8 cellular contexts compared by ENCODE assay signal in genomic region chr11:44596541-44597276, GRCh38. TPM values are rescaled to one million over a fixed set of nuclear protein-coding genes. Genes with fewer than 3 reads are reported as not detected.
DNase-seq lines count a peak whose midpoint lies in the region; ATAC-seq and TF ChIP-seq lines count a peak whose summit lies in the region.

No MANE protein-coding gene starts in this region.

- no TSS peak for BruUV-seq in A673 (replicated peaks; lab: Mats Ljungman, UMichigan)

- no peak for TF ChIP-seq CTCF in cardiac muscle cell (IDR thresholded peaks at IDR 0.05; ENCODE audit: low read depth, low read length)
- no peak for TF ChIP-seq CTCF in A673 (conservative IDR thresholded peaks at IDR 0.05; ENCODE audit: low read depth, low read length)

- DNase-seq in activated CD4-positive, alpha-beta T cell treated with anti-CD3 and anti-CD28 coated beads, Interleukin-2, amount 50 U/mL, for 4 hours, result peak; percentile 55 to 59
- DNase-seq in cardiac muscle cell (ENCODE audit: low read depth in 1 of 2, low spot score in 1 of 2) (no peak), A673 (ENCODE audit: low spot score) (no peak), superior temporal gyrus (ENCODE audit: extremely low spot score) (no peak), SKM-1 treated with dmso at 0.1 percent for 144 hours (lab: John Stamatoyannopoulos, UW; ENCODE audit: unreplicated experiment) (no peak)
- peak; percentile 20 for DNase-seq in stimulated activated CD8-positive, alpha-beta memory T cell treated with anti-CD3 and anti-CD28 coated beads, Interleukin-15, amount 100 ng/mL, for 1 hour (ENCODE audit: low read depth)

- ATAC-seq in GM18517 (IDR thresholded peaks at IDR 0.05; ENCODE audit: unreplicated experiment) (peak; percentile 42), HG03095 (IDR thresholded peaks at IDR 0.05; ENCODE audit: unreplicated experiment) (peak; percentile 38)

- H3K36me3 ChIP-seq in cardiac muscle cell (no peaks in the 10 kb centered on the region), A673 (ENCODE audit: insufficient read depth, low read length, poor library complexity, severe bottlenecking) (no peaks in the 10 kb centered on the region)

- intact Hi-C loops in A673 (cut with micrococcal nuclease; ENCODE audit: unreplicated experiment), result no loop called here

- H3K9me3 ChIP-seq in cardiac muscle cell (ENCODE audit: low read depth), result no peaks in the 10 kb centered on the region
- no peaks in the 10 kb centered on the region for H3K9me3 ChIP-seq in A673 (ENCODE audit: low read depth, low read length, poor library complexity, severe bottlenecking)

- H3K27me3 ChIP-seq in cardiac muscle cell (no peaks in the 10 kb centered on the region), A673 (replicated peaks; ENCODE audit: insufficient read depth, low read depth, low read length, poor library complexity) (no peaks in the 10 kb centered on the region)

- H3K4me1 ChIP-seq in cardiac muscle cell (ENCODE audit: low read depth) (peaks cover 17% of the 10 kb centered on the region), A673 (ENCODE audit: insufficient read depth, low read length, poor library complexity, severe bottlenecking) (peaks cover 15% of the 10 kb centered on the region)

- H3K4me3 ChIP-seq in cardiac muscle cell (no peak overlapping the region), A673 (ENCODE audit: low read depth, low read length, poor library complexity, severe bottlenecking) (no peak overlapping the region)

- POLR2A ChIA-PET in A673 (lab: Charles Lee; ENCODE audit: low non-redundant PET), result no interaction called here

- H3K27ac ChIP-seq in cardiac muscle cell (peak overlapping the region; percentile 14), A673 (ENCODE audit: low read depth, low read length, poor library complexity, severe bottlenecking) (no peak overlapping the region)

- CTCF ChIA-PET in A673 (lab: Charles Lee), result no interaction called here

RNA-seq across cellular contexts. Expression of gene CD82, which starts 31.2 kb away (rescaled TPM):
- total RNA-seq in cardiac muscle cell (8.0 and 14.8 TPM in 2 replicates), A673 (2021) (8.2 and 16.0 TPM in 2 replicates)
- polyA plus RNA-seq in cardiac muscle cell, result 33.9 and 59.7 TPM in 2 replicates

Comparison
In these comparisons a context has a peak if more than half of its experiments do, and no peak if none do; other contexts are left out.
1. DNase-seq: peak in activated CD4-positive, alpha-beta T cell treated with anti-CD3 and anti-CD28 coated beads, Interleukin-2, amount 50 U/mL, for 4 hours (2 of 2) and stimulated activated CD8-positive, alpha-beta memory T cell treated with anti-CD3 and anti-CD28 coated beads, Interleukin-15, amount 100 ng/mL, for 1 hour (single experiment); none in cardiac muscle cell (0 of 2), A673 (single experiment), superior temporal gyrus (single experiment) and SKM-1 treated with dmso at 0.1 percent for 144 hours (single experiment).